Comparison of ENCODE assay signal across 8 cellular contexts in the genomic region with DNA sequence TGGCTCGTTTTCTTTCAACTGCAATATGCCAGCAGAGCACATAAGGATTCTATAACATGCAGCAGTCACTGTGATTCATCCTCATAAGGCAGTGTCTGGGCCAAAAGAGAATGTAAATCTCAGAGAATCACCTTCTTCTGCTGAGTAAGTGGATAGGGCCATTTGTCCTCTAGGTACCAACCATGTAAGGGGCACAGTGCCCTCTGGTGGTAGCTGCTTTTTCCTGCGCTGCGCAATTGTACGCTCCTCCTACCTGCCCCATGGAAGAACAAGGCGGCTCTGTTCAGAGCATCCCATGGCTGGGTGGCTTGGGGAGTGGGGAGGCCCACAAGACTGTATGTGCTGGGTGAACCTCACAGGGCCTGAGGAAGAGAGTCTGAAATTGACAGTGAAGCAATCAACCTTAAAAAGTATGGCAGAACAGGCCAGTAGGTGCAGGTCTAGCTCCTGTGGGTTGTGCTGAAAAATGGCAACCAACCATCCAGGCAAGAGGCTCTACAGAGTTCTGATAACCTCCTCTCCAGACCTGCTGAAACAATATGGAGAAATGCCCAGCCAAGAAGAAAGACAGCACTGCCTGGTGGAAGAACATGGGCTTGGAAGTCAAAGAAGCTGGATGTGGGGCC.
DNase-seq lines count a peak whose midpoint lies in the region; ATAC-seq and TF ChIP-seq lines count a peak whose summit lies in the region.

No MANE protein-coding gene starts in this region.

- DNase-seq in CMK (ENCODE audit: low read depth) (peak; percentile 22), NCI-H1092 treated with DMSO at 0.1 percent for 48 hours (lab: John Stamatoyannopoulos, UW) (peak; percentile 26), coronary artery (ENCODE audit: low spot score) (no peak), left lung (peak; percentile 63 to 79), NCI-H2107 (lab: John Stamatoyannopoulos, UW) (no peak)
- DNase-seq in activated CD4-positive, CD25-positive, alpha-beta regulatory T cell (lab: John Stamatoyannopoulos, UW), result peak in 3 of 4 experiments; percentile 1 to 22 (median 5)
- peak; percentile 47 to 57 for DNase-seq in stimulated activated CD4-positive, alpha-beta T cell treated with anti-CD3 and anti-CD28 coated beads, Interleukin-4, amount 100 ng/mL, for 48 hours (ENCODE audit: low read depth in 2 of 2)

- no peak overlapping the region for H3K27ac ChIP-seq in coronary artery
- no peak overlapping the region for H3K27ac ChIP-seq in left lung

- H3K36me3 ChIP-seq in left lung, result no peaks in the 10 kb centered on the region

- H3K4me3 ChIP-seq in coronary artery (no peak overlapping the region), left lung (no peak overlapping the region)

- no peaks in the 10 kb centered on the region for H3K27me3 ChIP-seq in left lung

- no peaks in the 10 kb centered on the region for H3K4me1 ChIP-seq in left lung

- intact Hi-C loops in left lung (cut with DNase I), result no loop called here

- ATAC-seq in GM21619 (IDR thresholded peaks at IDR 0.05; ENCODE audit: unreplicated experiment) (peak; percentile 58), left lung (peak; percentile 99)

- no peaks in the 10 kb centered on the region for H3K9me3 ChIP-seq in left lung

- TF ChIP-seq CTCF in coronary artery (IDR thresholded peaks at IDR 0.05) (peak; percentile 34), left lung (IDR thresholded peaks at IDR 0.05) (peak; percentile 65 to 67)

Comparison
In these comparisons a context has a peak if more than half of its experiments do, and no peak if none do; other contexts are left out.
1. DNase-seq: peak in CMK (single experiment), NCI-H1092 treated with DMSO at 0.1 percent for 48 hours (single experiment), activated CD4-positive, CD25-positive, alpha-beta regulatory T cell (3 of 4), left lung (2 of 2) and stimulated activated CD4-positive, alpha-beta T cell treated with anti-CD3 and anti-CD28 coated beads, Interleukin-4, amount 100 ng/mL, for 48 hours (2 of 2); none in coronary artery (single experiment) and NCI-H2107 (single experiment).